7 cellular contexts compared by ENCODE assay signal in genomic region chr1:108877858-108878257, GRCh38. TPM values are rescaled to one million over a fixed set of nuclear protein-coding genes. Genes with fewer than 3 reads are reported as not detected.
DNase-seq lines count a peak whose midpoint lies in the region; ATAC-seq lines count a peak whose summit lies in the region.

No MANE protein-coding gene starts in this region.

- ATAC-seq in HG03432 (IDR thresholded peaks at IDR 0.05; ENCODE audit: unreplicated experiment) = no peak

- H3K36me3 ChIP-seq in ES-I3 (ENCODE audit: insufficient read depth, low read length) = no peaks in the 10 kb centered on the region
- no peaks in the 10 kb centered on the region for H3K36me3 ChIP-seq in MG63
- H3K36me3 ChIP-seq in mucosa of stomach (ENCODE audit: control insufficient read depth, insufficient read depth, low read length) = no peaks in the 10 kb centered on the region

- H3K27me3 ChIP-seq in MG63 (no peaks in the 10 kb centered on the region), mucosa of stomach (ENCODE audit: control insufficient read depth, insufficient read depth, low read length) (no peaks in the 10 kb centered on the region)

- H3K9me3 ChIP-seq in ES-I3 (ENCODE audit: control insufficient read depth, insufficient read depth, low read length) (no peaks in the 10 kb centered on the region), MG63 (no peaks in the 10 kb centered on the region), mucosa of stomach (ENCODE audit: control insufficient read depth, low read length) (no peaks in the 10 kb centered on the region)

- no peaks in the 10 kb centered on the region for H3K4me1 ChIP-seq in ES-I3 (ENCODE audit: insufficient read depth, low read length)
- H3K4me1 ChIP-seq in mucosa of stomach (ENCODE audit: control insufficient read depth, insufficient read depth, low read length) = peaks cover 5% of the 10 kb centered on the region

- H3K4me3 ChIP-seq in MG63 = peak overlapping the region; percentile 80
- H3K4me3 ChIP-seq in mucosa of stomach (ENCODE audit: low read length) = peak overlapping the region; percentile 71

- peak overlapping the region; percentile 87 for H3K9ac ChIP-seq in ES-I3 (ENCODE audit: low read depth, low read length)
- peak overlapping the region; percentile 71 for H3K9ac ChIP-seq in mucosa of stomach (ENCODE audit: low read length)

- peak; percentile 37 for DNase-seq in MG63
- DNase-seq in cerebellar cortex (ENCODE audit: low spot score) = peak; percentile 62
- DNase-seq in occipital lobe (lab: John Stamatoyannopoulos, UW) = no peak
- DNase-seq in effector CD8-positive, alpha-beta T cell (lab: John Stamatoyannopoulos, UW) = no peak

RNA-seq across cellular contexts. Expression of gene GPSM2, which starts 1.1 kb away (rescaled TPM):
- total RNA-seq in MG63 (2014; rRNA removed; shearing (Covaris generic); ENCODE audit: low replicate concordance) = 79.9 and 96.6 TPM in 2 replicates
- total RNA-seq in occipital lobe = 41.0 TPM

RNA-seq across cellular contexts. Expression of gene AKNAD1, which starts 21.0 kb away (rescaled TPM):
- total RNA-seq in MG63 (2014; rRNA removed; shearing (Covaris generic); ENCODE audit: low replicate concordance) = not detected in 2 replicates
- 1.7 TPM for total RNA-seq in occipital lobe

Comparison
In these comparisons a context has a peak if more than half of its experiments do, and no peak if none do; other contexts are left out.
1. DNase-seq: peak in MG63 (single experiment) and cerebellar cortex (single experiment); none in occipital lobe (single experiment) and effector CD8-positive, alpha-beta T cell (single experiment).